ENCODE assay signal across 8 cellular contexts in the genomic region with DNA sequence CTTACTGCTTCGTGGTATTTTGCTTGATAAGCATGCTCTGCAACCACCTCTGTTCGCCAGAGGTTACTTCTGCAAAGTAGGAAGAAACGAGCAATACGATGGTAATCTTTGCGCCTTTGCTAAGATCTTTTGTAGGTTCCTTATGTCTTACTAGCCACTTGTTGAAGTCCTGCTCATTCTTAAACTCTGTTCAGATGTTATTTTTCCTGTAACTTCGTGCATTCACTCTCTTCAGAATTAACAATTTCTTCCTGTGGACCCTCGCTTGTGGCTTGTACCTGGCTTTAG. TPM values are rescaled to one million over a fixed set of nuclear protein-coding genes. Genes with fewer than 3 reads are reported as not detected.
DNase-seq lines count a peak whose midpoint lies in the region; ATAC-seq and TF ChIP-seq lines count a peak whose summit lies in the region.

No MANE protein-coding gene starts in this region.

- H2BK20ac ChIP-seq in IMR-90 (ENCODE audit: low read depth, low read length) = no peak overlapping the region

- peak overlapping the region; percentile 78 for H3K23ac ChIP-seq in IMR-90 (ENCODE audit: low read depth, low read length)

- no peak for TF ChIP-seq CTCF in IMR-90 (conservative IDR thresholded peaks at IDR 0.05; ENCODE audit: low read depth, low read length)
- TF ChIP-seq CTCF in body of pancreas (IDR thresholded peaks at IDR 0.05) = no peak
- TF ChIP-seq CTCF in mesothelial cell of epicardium (IDR thresholded peaks at IDR 0.05; ENCODE audit: unreplicated experiment) = no peak

- H4K91ac ChIP-seq in IMR-90 (ENCODE audit: insufficient read depth, low read depth, low read length) = peak overlapping the region; percentile 62; the same call in 1 of the 2 replicates

- peak overlapping the region; percentile 91 for H3K27ac Mint-ChIP-seq in activated T-cell treated with anti-CD3 and anti-CD28 coated beads, Interleukin-2, amount 50 U/mL, for 72 hours
- peak overlapping the region; percentile 98 for H3K27ac Mint-ChIP-seq in mesothelial cell of epicardium

- H3K9me3 ChIP-seq in IMR-90 (ENCODE audit: control insufficient read depth, insufficient read depth, low read length) = no peaks in the 10 kb centered on the region
- no peaks in the 10 kb centered on the region for H3K9me3 ChIP-seq in body of pancreas

- peak; percentile 27 to 38 for ATAC-seq in activated T-cell treated with anti-CD3 and anti-CD28 coated beads, Interleukin-2, amount 50 U/mL, for 72 hours (replicated peaks in 1 of 2)
- ATAC-seq in IMR-90 (ENCODE audit: low read depth) (peak; percentile 3), body of pancreas (no peak), GM21390 (IDR thresholded peaks at IDR 0.05; ENCODE audit: unreplicated experiment) (no peak)

- peak overlapping the region; percentile 72 for H2BK5ac ChIP-seq in IMR-90 (ENCODE audit: low read depth, low read length, poor library complexity, severe bottlenecking)

- peak overlapping the region; percentile 69 to 83 for H4K8ac ChIP-seq in IMR-90 (ENCODE audit: low read depth in 2 of 2, low read length in 2 of 2)

- H3K79me1 ChIP-seq in IMR-90 (ENCODE audit: low read depth in 1 of 2, low read length in 2 of 2) = peaks cover 6 to 34% of the 10 kb centered on the region in 2 experiments; a peak in 3 of 4 replicates

- peak overlapping the region; percentile 85 for H3K56ac ChIP-seq in IMR-90 (ENCODE audit: extremely low read depth, insufficient read depth, low read length)

- TF ChIP-seq POLR2A in IMR-90 (IDR thresholded peaks at IDR 0.05; ENCODE audit: low read depth, low read length) (no peak), body of pancreas (IDR thresholded peaks at IDR 0.05) (no peak)

- peaks cover 74% of the 10 kb centered on the region for H3K4me1 Mint-ChIP-seq in activated T-cell treated with anti-CD3 and anti-CD28 coated beads, Interleukin-2, amount 50 U/mL, for 72 hours (ENCODE audit: low read depth)
- H3K4me1 Mint-ChIP-seq in mesothelial cell of epicardium = peaks cover 18% of the 10 kb centered on the region

- CTCF ChIA-PET in IMR-90 (lab: Yijun Ruan, JAX) = interaction anchor here (0.8 to 1.0 kb wide), 2 partner anchors 10 to 37 kb away, joined by 3 read pairs; no protein-coding TSS in a partner anchor

- H4K20me1 ChIP-seq in IMR-90 (ENCODE audit: insufficient read depth, low read length) = peaks cover 18% of the 10 kb centered on the region; the same call in 1 of the 2 replicates

- in situ Hi-C loops in IMR-90 (cut with MboI; ENCODE audit: low sequenced_read_pairs) = no loop called here

- no TSS peak for BruUV-seq in IMR-90 (replicated peaks; lab: Mats Ljungman, UMichigan)

- intact Hi-C loops in IMR-90 (cut with micrococcal nuclease) (no loop called here), body of pancreas (cut with DNase I) (loop anchor here (10.0 kb wide), 1 partner anchor 85 kb away; no protein-coding TSS in a partner anchor)

- H3K36me3 Mint-ChIP-seq in activated T-cell treated with anti-CD3 and anti-CD28 coated beads, Interleukin-2, amount 50 U/mL, for 72 hours (ENCODE audit: insufficient read depth in 2 of 2) = peaks cover 11 to 17% of the 10 kb centered on the region in 2 donors
- peaks cover 12% of the 10 kb centered on the region for H3K36me3 Mint-ChIP-seq in mesothelial cell of epicardium

- no peak for DNase-seq in activated T-cell treated with anti-CD3 and anti-CD28 coated beads, Interleukin-2, amount 50 U/mL, for 72 hours
- no peak for DNase-seq in activated T-cell treated with anti-CD3 and anti-CD28 coated beads for 4 hours
- no peak for DNase-seq in IMR-90
- no peak for DNase-seq in body of pancreas
- DNase-seq in mesothelial cell of epicardium (ENCODE audit: low spot score in 2 of 2, unreplicated experiment in 2 of 2) = no peak
- DNase-seq in T1000 (lab: John Stamatoyannopoulos, UW) = no peak
- DNase-seq in C1 segment of cervical spinal cord (lab: John Stamatoyannopoulos, UW) = no peak

- H3K4me3 ChIP-seq in IMR-90 (ENCODE audit: insufficient read depth, low read depth, low read length) (peak overlapping the region; percentile 64), body of pancreas (peak overlapping the region; percentile 82 to 83)

- H2AFZ ChIP-seq in IMR-90 (replicated peaks; ENCODE audit: low read length, poor library complexity) = peak overlapping the region; percentile 98

- 0 out of 3 replicates have a peak overlapping the region, but pooled peaks have one; percentile 17 for H2BK15ac ChIP-seq in IMR-90 (ENCODE audit: low read depth, low read length)

- H2BK120ac ChIP-seq in IMR-90 (ENCODE audit: low read depth, low read length) = peak overlapping the region; percentile 35

- H3K9ac ChIP-seq in IMR-90 (ENCODE audit: low read depth, low read length) = peak overlapping the region; percentile 85

- peaks cover 2% of the 10 kb centered on the region for H3K36me3 ChIP-seq in IMR-90 (ENCODE audit: control insufficient read depth, insufficient read depth, low read length)
- H3K36me3 ChIP-seq in body of pancreas (replicated peaks in 1 of 2; ENCODE audit: insufficient read depth in 1 of 2, low read depth in 2 of 2) = no peaks in the 10 kb centered on the region

- H3K27ac ChIP-seq in IMR-90 (ENCODE audit: insufficient read depth, low read length) (peak overlapping the region; percentile 77), body of pancreas (peak overlapping the region; percentile 76 to 98 (median 95))

- H3K4me3 Mint-ChIP-seq in activated T-cell treated with anti-CD3 and anti-CD28 coated beads, Interleukin-2, amount 50 U/mL, for 72 hours = peak overlapping the region; percentile 84 to 97
- peak overlapping the region; percentile 98 for H3K4me3 Mint-ChIP-seq in mesothelial cell of epicardium

- peak overlapping the region; percentile 33; the same call in 1 of the 2 replicates for H3K18ac ChIP-seq in IMR-90 (ENCODE audit: low read depth, low read length)

- H3K14ac ChIP-seq in IMR-90 (replicated peaks; ENCODE audit: low read depth, low read length) = peak overlapping the region; percentile 84

- H3K9me3 Mint-ChIP-seq in activated T-cell treated with anti-CD3 and anti-CD28 coated beads, Interleukin-2, amount 50 U/mL, for 72 hours = peaks cover 4% of the 10 kb centered on the region in 2 donors
- peaks cover 15% of the 10 kb centered on the region for H3K9me3 Mint-ChIP-seq in mesothelial cell of epicardium

- H2AK9ac ChIP-seq in IMR-90 (replicated peaks; ENCODE audit: low read depth, low read length, poor library complexity) = no peak overlapping the region

- H3K27me3 ChIP-seq in IMR-90 (ENCODE audit: control insufficient read depth, insufficient read depth, low read length) (no peaks in the 10 kb centered on the region), body of pancreas (no peaks in the 10 kb centered on the region)

- H2AK5ac ChIP-seq in IMR-90 (ENCODE audit: low read depth, low read length) = no peak overlapping the region

- WGBS in IMR-90 (ENCODE audit: extremely low coverage in 2 of 2, insufficient read length in 1 of 2), 2 experiments = 0% methylated on average over 2 of the region's 7 CpGs; no CpG with 5 or more reads in 1 of the 2 experiments
- 0% methylated on average over 7 of the region's 7 CpGs for WGBS in body of pancreas, 2 donors

- POLR2A ChIA-PET in IMR-90 (lab: Charles Lee; ENCODE audit: unreplicated experiment) = no interaction called here

- peak overlapping the region; percentile 84 for H3K4me2 ChIP-seq in IMR-90 (ENCODE audit: low read depth, low read length)

- peak overlapping the region; percentile 68; the same call in 1 of the 2 replicates for H3K4ac ChIP-seq in IMR-90 (ENCODE audit: low read depth, low read length)

- H3K4me1 ChIP-seq in IMR-90 (ENCODE audit: control insufficient read depth, insufficient read depth, low read length) = no peaks in the 10 kb centered on the region
- peaks cover 25% of the 10 kb centered on the region for H3K4me1 ChIP-seq in body of pancreas

- peak overlapping the region; percentile 46; the same call in 1 of the 2 replicates for H4K5ac ChIP-seq in IMR-90 (ENCODE audit: low read depth, low read length)

- no peaks in the 10 kb centered on the region for H3K27me3 Mint-ChIP-seq in activated T-cell treated with anti-CD3 and anti-CD28 coated beads, Interleukin-2, amount 50 U/mL, for 72 hours (ENCODE audit: low read depth)
- H3K27me3 Mint-ChIP-seq in mesothelial cell of epicardium (ENCODE audit: low read depth) = no peaks in the 10 kb centered on the region

- H3K9me1 ChIP-seq in IMR-90 (ENCODE audit: insufficient read depth, low read length) = no peaks in the 10 kb centered on the region; the same call in 1 of the 2 replicates

- no peak for TF ChIP-seq RAD21 in IMR-90 (IDR thresholded peaks at IDR 0.05; ENCODE audit: low read length)

- dilution Hi-C loops in IMR-90 (cut with HindIII; ENCODE audit: low sequenced_read_pairs, unreplicated experiment) = no loop called here

TF ChIP-seq in IMR-90, 13 proteins besides CTCF, POLR2A, EP300 and RAD21 (continues in another document):
- TF ChIP-seq, protein P1, sequence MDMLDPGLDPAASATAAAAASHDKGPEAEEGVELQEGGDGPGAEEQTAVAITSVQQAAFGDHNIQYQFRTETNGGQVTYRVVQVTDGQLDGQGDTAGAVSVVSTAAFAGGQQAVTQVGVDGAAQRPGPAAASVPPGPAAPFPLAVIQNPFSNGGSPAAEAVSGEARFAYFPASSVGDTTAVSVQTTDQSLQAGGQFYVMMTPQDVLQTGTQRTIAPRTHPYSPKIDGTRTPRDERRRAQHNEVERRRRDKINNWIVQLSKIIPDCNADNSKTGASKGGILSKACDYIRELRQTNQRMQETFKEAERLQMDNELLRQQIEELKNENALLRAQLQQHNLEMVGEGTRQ (IDR thresholded peaks at IDR 0.05; ENCODE audit: low read depth, low read length) = no peak

RNA-seq across cellular contexts. Expression of gene M6PR, which starts 0.8 kb away (rescaled TPM):
- total RNA-seq in activated T-cell treated with anti-CD3 and anti-CD28 coated beads, Interleukin-2, amount 50 U/mL, for 72 hours = 100 to 1,000 TPM; 149 to 153 TPM
- total RNA-seq in IMR-90 (2012; rRNA removed) (118 and 140 TPM in 2 replicates), body of pancreas (10 to 100 TPM; 43.8 to 57.3 TPM), mesothelial cell of epicardium (117 to 118 TPM (median 117 TPM) in 3 replicates)
- polyA plus RNA-seq in IMR-90 (2012; rRNA removed) = 71.1 and 86.6 TPM in 2 replicates
- 28.0 and 38.3 TPM in 2 replicates for polyA plus RNA-seq in IMR-90 (2012; cell fraction: cytosol; rRNA removed)
- 24.1 and 115 TPM in 2 replicates for polyA plus RNA-seq in IMR-90 (2012; cell fraction: nucleus; rRNA removed; ENCODE audit: low replicate concordance)

RNA-seq across cellular contexts. Expression of gene PHC1, which starts 35.9 kb away (rescaled TPM):
- 10 to 100 TPM; 16.7 to 19.7 TPM for total RNA-seq in activated T-cell treated with anti-CD3 and anti-CD28 coated beads, Interleukin-2, amount 50 U/mL, for 72 hours
- total RNA-seq in IMR-90 (2012; rRNA removed) (9.1 and 9.7 TPM in 2 replicates), body of pancreas (10 to 100 TPM; 27.0 to 34.5 TPM), mesothelial cell of epicardium (115 to 119 TPM (median 117 TPM) in 3 replicates)
- polyA plus RNA-seq in IMR-90 (2012; rRNA removed) = 23.1 and 24.4 TPM in 2 replicates
- 6.6 and 15.8 TPM in 2 replicates for polyA plus RNA-seq in IMR-90 (2012; cell fraction: cytosol; rRNA removed)
- polyA plus RNA-seq in IMR-90 (2012; cell fraction: nucleus; rRNA removed; ENCODE audit: low replicate concordance) = 149 and 169 TPM in 2 replicates

RNA-seq across cellular contexts. Expression of gene KLRG1, which starts 39.1 kb away (rescaled TPM):
- total RNA-seq in activated T-cell treated with anti-CD3 and anti-CD28 coated beads, Interleukin-2, amount 50 U/mL, for 72 hours = 1 to 10 TPM; 2.5 to 5.5 TPM
- total RNA-seq in IMR-90 (2012; rRNA removed) = 0.54 and 0.56 TPM in 2 replicates
- polyA plus RNA-seq in IMR-90 (2012; rRNA removed) = 0.36 and 0.47 TPM in 2 replicates
- polyA plus RNA-seq in IMR-90 (2012; cell fraction: cytosol; rRNA removed) = 0.22 and 0.49 TPM in 2 replicates
- 0.07 and 0.13 TPM in 2 replicates for polyA plus RNA-seq in IMR-90 (2012; cell fraction: nucleus; rRNA removed; ENCODE audit: low replicate concordance)
- under 1 TPM; 0.78 to 0.99 TPM for total RNA-seq in body of pancreas
- total RNA-seq in mesothelial cell of epicardium = 2.0 to 2.2 TPM (median 2.0 TPM) in 3 replicates

Comparison
In these comparisons a context has a peak if more than half of its experiments do, and no peak if none do; other contexts are left out.
1. ATAC-seq: peak in activated T-cell treated with anti-CD3 and anti-CD28 coated beads, Interleukin-2, amount 50 U/mL, for 72 hours (2 of 2) and IMR-90 (single experiment); none in body of pancreas (single experiment) and GM21390 (single experiment).